8 cellular contexts compared by ENCODE assay signal in the genomic region with DNA sequence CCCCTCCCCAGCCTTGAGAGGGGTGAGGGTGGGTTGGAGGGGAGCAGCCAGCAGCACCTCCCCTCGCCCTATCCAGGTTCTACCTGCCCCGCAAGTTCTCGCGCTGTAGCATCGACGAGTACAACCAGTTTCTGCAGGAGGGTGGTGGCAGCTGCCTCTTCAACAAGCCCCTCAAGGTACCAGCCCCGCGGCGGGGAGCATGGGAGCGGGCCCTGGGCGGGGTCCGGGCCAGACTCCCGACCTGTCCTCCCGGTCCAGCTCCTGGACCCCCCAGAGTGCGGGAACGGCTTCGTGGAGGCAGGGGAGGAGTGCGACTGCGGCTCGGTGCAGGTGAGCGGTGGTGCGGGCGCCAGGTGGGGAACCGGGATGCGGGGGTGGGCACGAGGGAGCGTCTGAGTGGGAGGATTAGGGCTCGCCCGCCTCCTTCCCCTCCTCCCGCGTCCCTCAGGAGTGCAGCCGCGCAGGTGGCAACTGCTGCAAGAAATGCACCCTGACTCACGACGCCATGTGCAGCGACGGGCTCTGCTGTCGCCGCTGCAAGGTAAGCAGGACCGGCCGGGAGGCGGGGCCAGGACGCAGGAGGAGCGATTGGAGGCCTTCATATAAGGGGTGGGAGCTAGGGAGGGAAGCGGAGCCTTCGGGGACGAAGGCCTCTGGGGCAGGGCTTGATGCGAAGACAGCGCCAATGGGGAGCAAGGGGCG. TPM values are rescaled to one million over a fixed set of nuclear protein-coding genes. Genes with fewer than 3 reads are reported as not detected.
DNase-seq lines count a peak whose midpoint lies in the region; ATAC-seq and TF ChIP-seq lines count a peak whose summit lies in the region.

No MANE protein-coding gene starts in this region.

- intact Hi-C loops in activated naive CD4-positive, alpha-beta T cell treated with anti-CD3 and anti-CD28 coated beads for 36 hours (cut with micrococcal nuclease), result loop anchor here (1.0 to 10.0 kb wide), 10 partner anchors 54 to 420 kb away; a partner anchor contains a TSS

- H3K9ac ChIP-seq in H9 (ENCODE audit: extremely low read depth, insufficient read length, low read length), result no peak overlapping the region
- peak overlapping the region; percentile 45; the same call in 1 of the 2 replicates for H3K9ac ChIP-seq in MM.1S (ENCODE audit: low read length)

- ATAC-seq in omental fat pad (ENCODE audit: low FRiP score), result peak; percentile 95

- no peak overlapping the region for H2BK20ac ChIP-seq in H9 (ENCODE audit: low read depth, low read length, poor library complexity, severe bottlenecking)

- H3K4ac ChIP-seq in H9 (ENCODE audit: low read depth, low read length), result no peak overlapping the region

- H3K9me2 ChIP-seq in MM.1S (replicated peaks; ENCODE audit: insufficient read depth, low read length), result no peaks in the 10 kb centered on the region

- H3K9me3 Mint-ChIP-seq in H9, result no peaks in the 10 kb centered on the region
- no peaks in the 10 kb centered on the region for H3K9me3 Mint-ChIP-seq in activated naive CD4-positive, alpha-beta T cell treated with anti-CD3 and anti-CD28 coated beads for 36 hours

- no peak overlapping the region for H2BK12ac ChIP-seq in H9 (ENCODE audit: insufficient read length, low read depth, low read length)

- H3T11ph ChIP-seq in H9 (ENCODE audit: low read length), result no peak overlapping the region

- H3K27me3 ChIP-seq in H9 (ENCODE audit: insufficient read depth, low read length), result peaks cover 4% of the 10 kb centered on the region; the same call in 1 of the 2 replicates
- 0 out of 2 replicates have a peak, but pooled peaks cover 6% of the 10 kb centered on the region for H3K27me3 ChIP-seq in MM.1S (replicated peaks; ENCODE audit: insufficient read depth, low read length)
- no peaks in the 10 kb centered on the region for H3K27me3 ChIP-seq in thymus (ENCODE audit: control insufficient read depth, insufficient read depth)

- peak overlapping the region; percentile 72 to 88 for H3K4me3 Mint-ChIP-seq in H9
- H3K4me3 Mint-ChIP-seq in activated naive CD4-positive, alpha-beta T cell treated with anti-CD3 and anti-CD28 coated beads for 36 hours, result peak overlapping the region; percentile 83

- peaks cover 49% of the 10 kb centered on the region for H3K27me3 Mint-ChIP-seq in H9 (ENCODE audit: low read depth)
- H3K27me3 Mint-ChIP-seq in activated naive CD4-positive, alpha-beta T cell treated with anti-CD3 and anti-CD28 coated beads for 36 hours (ENCODE audit: low read depth), result peaks cover 7% of the 10 kb centered on the region

- DNase-seq in G401 (ENCODE audit: low spot score), result peak; percentile 100
- DNase-seq in H9, result no peak
- DNase-seq in MM.1S, result peak; percentile 99
- peak; percentile 86 for DNase-seq in SHP77 treated with DMSO at 0.1 percent for 48 hours (lab: John Stamatoyannopoulos, UW)
- peak; percentile 99 for DNase-seq in activated naive CD4-positive, alpha-beta T cell treated with anti-CD3 and anti-CD28 coated beads for 36 hours
- peak; percentile 60 for DNase-seq in glomerular endothelial cell (ENCODE audit: extremely low read depth, low read depth, low spot score)
- DNase-seq in omental fat pad (ENCODE audit: low spot score), result peak; percentile 93

- no peak overlapping the region for H3K14ac ChIP-seq in H9 (ENCODE audit: insufficient read depth, low read length)

- TF ChIP-seq CTCF in H9 (conservative IDR thresholded peaks at IDR 0.05), result peak; percentile 28; the same call in 2 of the 3 replicates
- TF ChIP-seq CTCF in MM.1S (IDR thresholded peaks at IDR 0.05; ENCODE audit: low read length), result no peak
- TF ChIP-seq CTCF in omental fat pad (IDR thresholded peaks at IDR 0.05), result no peak

- H3K9me3 ChIP-seq in H9 (ENCODE audit: control insufficient read depth, low read depth, low read length) (no peaks in the 10 kb centered on the region), MM.1S (replicated peaks; ENCODE audit: insufficient read depth, low read length) (no peaks in the 10 kb centered on the region), thymus (ENCODE audit: control insufficient read depth) (no peaks in the 10 kb centered on the region)

- peaks cover 5% of the 10 kb centered on the region for H3F3A ChIP-seq in MM.1S (ENCODE audit: insufficient read depth, low read length)

- in situ Hi-C loops in G401 (cut with HindIII; ENCODE audit: low sequenced_read_pairs), result no loop called here

- H2BK15ac ChIP-seq in H9 (ENCODE audit: low read depth, low read length), result no peak overlapping the region

- H3K27ac Mint-ChIP-seq in H9, result no peak overlapping the region; a peak in 1 of 7 replicates
- no peak overlapping the region for H3K27ac Mint-ChIP-seq in activated naive CD4-positive, alpha-beta T cell treated with anti-CD3 and anti-CD28 coated beads for 36 hours

- no peak overlapping the region for H2AK5ac ChIP-seq in H9 (ENCODE audit: insufficient read length, low read length)

- H3K27ac ChIP-seq in H9 (ENCODE audit: insufficient read length, low read depth, low read length) (no peak overlapping the region), MM.1S (ENCODE audit: low read length) (peak overlapping the region; percentile 12; the same call in 1 of the 2 replicates), thymus (ENCODE audit: low read depth) (no peak overlapping the region)

- peaks cover 10% of the 10 kb centered on the region for H3K23me2 ChIP-seq in H9 (ENCODE audit: insufficient read length, low read depth, low read length, poor library complexity, severe bottlenecking)

- H3K56ac ChIP-seq in H9 (ENCODE audit: insufficient read length, low read depth, low read length), result no peak overlapping the region

- peaks cover 12 to 19% of the 10 kb centered on the region in 2 experiments; a peak in 3 of 4 replicates for H3K4me1 Mint-ChIP-seq in H9
- peaks cover 2% of the 10 kb centered on the region for H3K4me1 Mint-ChIP-seq in activated naive CD4-positive, alpha-beta T cell treated with anti-CD3 and anti-CD28 coated beads for 36 hours (ENCODE audit: low read depth)

- no peak overlapping the region for H4K8ac ChIP-seq in H9 (replicated peaks; ENCODE audit: insufficient read length, low read depth, low read length)

- H4K20me1 ChIP-seq in H9 (ENCODE audit: control insufficient read depth, insufficient read depth, insufficient read length) (no peaks in the 10 kb centered on the region), MM.1S (ENCODE audit: insufficient read depth, low read length) (no peaks in the 10 kb centered on the region)

- H4K5ac ChIP-seq in H9 (ENCODE audit: insufficient read length, low read depth, low read length), result no peak overlapping the region

- H3K4me1 ChIP-seq in H9 (ENCODE audit: insufficient read depth, low read length), result no peaks in the 10 kb centered on the region; the same call in 1 of the 2 replicates
- peaks cover 6% of the 10 kb centered on the region; the same call in 1 of the 2 replicates for H3K4me1 ChIP-seq in MM.1S (ENCODE audit: low read length)
- H3K4me1 ChIP-seq in thymus (ENCODE audit: control insufficient read depth, insufficient read depth, low read length), result peaks cover 8% of the 10 kb centered on the region

- peak overlapping the region; percentile 65 for H3K4me3 ChIP-seq in MM.1S (ENCODE audit: low read length)
- H3K4me3 ChIP-seq in thymus (ENCODE audit: low read length), result peak overlapping the region; percentile 52

- no peak overlapping the region for H3K23ac ChIP-seq in H9 (ENCODE audit: insufficient read length, low read depth, low read length)

- H2AFZ ChIP-seq in H9 (ENCODE audit: low read length) (no peak overlapping the region), MM.1S (ENCODE audit: low read length) (peak overlapping the region; percentile 93)

- H3K36me3 Mint-ChIP-seq in H9 (ENCODE audit: insufficient read depth in 1 of 3, low read depth in 3 of 3), result no peaks in the 10 kb centered on the region
- H3K36me3 Mint-ChIP-seq in activated naive CD4-positive, alpha-beta T cell treated with anti-CD3 and anti-CD28 coated beads for 36 hours (ENCODE audit: low read depth), result no peaks in the 10 kb centered on the region

- H3K79me2 ChIP-seq in H9 (ENCODE audit: insufficient read depth, low read length) (no peaks in the 10 kb centered on the region), MM.1S (ENCODE audit: low read length) (no peaks in the 10 kb centered on the region)

- peak overlapping the region; percentile 42 for H3K4me2 ChIP-seq in H9 (ENCODE audit: insufficient read depth, insufficient read length, low read length)
- H3K4me2 ChIP-seq in MM.1S (ENCODE audit: low read depth, low read length), result peak overlapping the region; percentile 91

- no CpG with 5 or more reads among the region's 50 CpGs for WGBS in H9 (ENCODE audit: extremely low coverage, insufficient read length, low lambda C conversion rate)
- WGBS in thymus, result under 1% methylated on average over 50 of the region's 50 CpGs

- H2BK5ac ChIP-seq in H9 (ENCODE audit: insufficient read length, low read length), result no peak overlapping the region

- no peak overlapping the region for H4K91ac ChIP-seq in H9 (ENCODE audit: insufficient read length, low read depth, low read length)

- H3K36me3 ChIP-seq in MM.1S (replicated peaks; ENCODE audit: insufficient read depth, low read length) (no peaks in the 10 kb centered on the region), thymus (ENCODE audit: control insufficient read depth, insufficient read depth) (no peaks in the 10 kb centered on the region)

- CTCF ChIA-PET in activated naive CD4-positive, alpha-beta T cell treated with anti-CD3 and anti-CD28 coated beads for 36 hours (lab: Charles Lee), result interaction anchor here (0.6 to 11.2 kb wide), 15 partner anchors 12 to 247 kb away, joined by 3 to 147 read pairs (median 4); no protein-coding TSS in a partner anchor

- no peaks in the 10 kb centered on the region for H3K79me1 ChIP-seq in H9 (ENCODE audit: insufficient read depth, low read depth, low read length, poor library complexity, severe bottlenecking)

- H2BK120ac ChIP-seq in H9 (ENCODE audit: low read depth, low read length, poor library complexity, severe bottlenecking), result no peak overlapping the region

- H3K18ac ChIP-seq in H9 (ENCODE audit: insufficient read length, low read depth, low read length), result no peak overlapping the region

RNA-seq across cellular contexts. Expression of a gene that starts 16.5 kb away (rescaled TPM):
- 16.4 and 21.6 TPM in 2 replicates for total RNA-seq in G401 (2014; rRNA removed; shearing (Covaris generic))
- total RNA-seq in H9 (2021), result 2.7 and 4.6 TPM in 2 replicates
- under 1 TPM; 0.17 to 0.57 TPM for total RNA-seq in activated naive CD4-positive, alpha-beta T cell treated with anti-CD3 and anti-CD28 coated beads for 36 hours
- 0.23 and 2.5 TPM in 2 replicates for total RNA-seq in glomerular endothelial cell
- total RNA-seq in omental fat pad, result under 1 TPM; 0.19 to 0.72 (median 0.50) TPM
- 1.3 TPM for polyA plus RNA-seq in thymus

RNA-seq across cellular contexts. Expression of a gene that starts 54.8 kb away (rescaled TPM):
- 47.4 and 71.0 TPM in 2 replicates for total RNA-seq in G401 (2014; rRNA removed; shearing (Covaris generic))
- total RNA-seq in H9 (2021) (114 and 119 TPM in 2 replicates), glomerular endothelial cell (20.8 and 22.7 TPM in 2 replicates), omental fat pad (10 to 100 TPM in 3 of 4 donors, 1 to 10 TPM in 1; 7.4 to 32.3 (median 14.5) TPM)
- 1 to 10 TPM; 2.5 TPM for total RNA-seq in activated naive CD4-positive, alpha-beta T cell treated with anti-CD3 and anti-CD28 coated beads for 36 hours
- polyA plus RNA-seq in thymus, result 2.1 TPM
